In genomic region chr6:84150680-84151079, GRCh38 we compare ENCODE assay signal across 9 cellular contexts.
A peak's percentile ranks its signal among the peaks of the same experiment; 100 is the strongest.
DNase-seq lines count a peak whose midpoint lies in the region; ATAC-seq, FAIRE-seq and TF ChIP-seq lines count a peak whose summit lies in the region.
"Had no signal": no experiment of that assay in that cellular context is flagged by ENCODE, and none has a peak within 500 bp of the region (broad histone marks: within the 10 kb centered on the region; RNA-seq: fewer than 3 reads in every experiment).

No MANE protein-coding gene starts in this region.

- H3K36me3 ChIP-seq in ACC112 (ENCODE audit: insufficient read depth, low read length) (0 out of 2 replicates have a peak, but pooled peaks cover 4% of the 10 kb centered on the region), kidney (ENCODE audit: control insufficient read depth in 1 of 2, insufficient read depth in 2 of 2, low read length in 2 of 2) (peaks cover 9 to 10% of the 10 kb centered on the region in 2 donors)

- no peak for FAIRE-seq in kidney (lab: Jason Lieb, UNC)

- H3K27ac ChIP-seq in ACC112 (ENCODE audit: low read depth, low read length) (peak overlapping the region; percentile 36; the same call in 1 of the 2 replicates), kidney (ENCODE audit: low read depth in 2 of 2, low read length in 2 of 2) (no peak overlapping the region)

- H3K4me3 ChIP-seq in ACC112 (ENCODE audit: low read depth, low read length) (no peak overlapping the region), kidney (ENCODE audit: low read length in 2 of 2) (no peak overlapping the region)

- H3K4me1 ChIP-seq in ACC112 (ENCODE audit: control insufficient read depth, insufficient read depth, low read length, unreplicated experiment) = no peaks in the 10 kb centered on the region
- H3K4me1 ChIP-seq in kidney (ENCODE audit: control insufficient read depth in 1 of 2, insufficient read depth in 1 of 2, low read depth in 1 of 2, low read length in 2 of 2) = no peaks in the 10 kb centered on the region

- H3K79me2 ChIP-seq in ACC112 (ENCODE audit: control insufficient read depth, insufficient read depth, low read length, unreplicated experiment) = no peaks in the 10 kb centered on the region

- DNase-seq in cerebellar cortex (ENCODE audit: low spot score) (peak; percentile 80), NCI-H345 (lab: John Stamatoyannopoulos, UW) (no peak), kidney (no peak)
- DNase-seq in stimulated activated CD4-positive, alpha-beta T cell treated with anti-CD3 and anti-CD28 coated beads, Interleukin-15, amount 100 ng/mL, for 24 hours = no peak
- DNase-seq: MV-4-11 had no signal

- intact Hi-C loops in kidney (cut with DNase I) = no loop called here

- no peak overlapping the region for H3K9ac ChIP-seq in kidney (ENCODE audit: low read length in 2 of 2)

- no peak for TF ChIP-seq CTCF in kidney (IDR thresholded peaks at IDR 0.05; ENCODE audit: borderline replicate concordance, extremely low read depth, insufficient read depth)

- H3K9me3 ChIP-seq in kidney (ENCODE audit: control insufficient read depth in 1 of 2, low read length in 2 of 2) = no peaks in the 10 kb centered on the region

- ATAC-seq in GM19023 (IDR thresholded peaks at IDR 0.05; ENCODE audit: unreplicated experiment) = peak; percentile 62
- peak; percentile 63 for ATAC-seq in HG03565 (IDR thresholded peaks at IDR 0.05; ENCODE audit: unreplicated experiment)
- no peak for ATAC-seq in HG03432 (IDR thresholded peaks at IDR 0.05; ENCODE audit: unreplicated experiment)

- H2AFZ ChIP-seq in ACC112 (ENCODE audit: low read length, unreplicated experiment) = no peak overlapping the region

- H3K27me3 ChIP-seq in ACC112 (ENCODE audit: insufficient read depth, low read length) = no peaks in the 10 kb centered on the region
